10 cellular contexts compared by ENCODE assay signal in the genomic region with DNA sequence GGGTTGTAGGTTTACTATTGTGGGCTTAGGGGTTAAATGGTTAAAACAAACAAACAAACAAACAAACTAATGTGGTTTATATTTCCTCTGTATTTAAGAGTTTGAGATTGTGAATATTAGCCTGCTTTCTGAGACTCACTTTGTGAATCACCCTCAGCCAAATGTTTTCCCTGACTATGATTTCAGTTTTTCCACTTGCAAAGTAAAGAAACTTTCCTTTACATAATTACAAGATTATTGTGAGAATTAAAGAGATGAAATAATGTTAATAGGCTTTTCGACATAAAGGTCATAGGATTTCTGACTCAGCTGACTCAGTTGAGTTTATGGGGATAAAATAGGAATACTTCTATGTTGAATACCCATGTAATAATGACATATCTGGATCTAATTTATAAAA. TPM values are rescaled to one million over a fixed set of nuclear protein-coding genes. Genes with fewer than 3 reads are reported as not detected.
DNase-seq lines count a peak whose midpoint lies in the region; ATAC-seq and TF ChIP-seq lines count a peak whose summit lies in the region.
"Had no signal": no experiment of that assay in that cellular context is flagged by ENCODE, and none has a peak within 500 bp of the region (broad histone marks: within the 10 kb centered on the region; RNA-seq: fewer than 3 reads in every experiment).

No MANE protein-coding gene starts in this region.

- peaks cover 4% of the 10 kb centered on the region for H3K79me1 ChIP-seq in mesenchymal stem cell (replicated peaks; ENCODE audit: low read length, poor library complexity, severe bottlenecking)

- no peaks in the 10 kb centered on the region for H3K36me3 ChIP-seq in mesenchymal stem cell (ENCODE audit: control insufficient read depth in 1 of 2, insufficient read depth in 2 of 2, low read depth in 1 of 2, low read length in 2 of 2)
- H3K36me3 ChIP-seq in transverse colon = no peaks in the 10 kb centered on the region
- H3K36me3 ChIP-seq in spleen = no peaks in the 10 kb centered on the region

- H2BK120ac ChIP-seq in mesenchymal stem cell (ENCODE audit: low read depth, low read length) = no peak overlapping the region

- no peak overlapping the region for H2BK12ac ChIP-seq in mesenchymal stem cell (ENCODE audit: low read length in 2 of 2)

- 40% methylated on average over 1 of the region's 1 CpG for whole genome bisulfite sequencing in mesenchymal stem cell
- 48 to 67% methylated on average over 1 of the region's 1 CpG for WGBS in transverse colon (ENCODE audit: low coverage in 1 of 2), 2 donors
- WGBS in spleen, 5 donors = 60 to 81% (median 71%) methylated on average over 1 of the region's 1 CpG

- no peaks in the 10 kb centered on the region for H3K9me3 ChIP-seq in mesenchymal stem cell (ENCODE audit: control insufficient read depth, low read length)
- peaks cover 0 to 3% of the 10 kb centered on the region in 2 donors for H3K9me3 ChIP-seq in transverse colon
- peaks cover 0 to 7% (median 0%) of the 10 kb centered on the region in 8 donors for H3K9me3 ChIP-seq in spleen

- H3K18ac ChIP-seq in mesenchymal stem cell (ENCODE audit: low read depth in 1 of 2, low read length in 2 of 2) = no peak overlapping the region

- H2BK15ac ChIP-seq in mesenchymal stem cell (ENCODE audit: low read depth, poor library complexity, severe bottlenecking) = no peak overlapping the region

- no peak overlapping the region for H3K4me2 ChIP-seq in mesenchymal stem cell (ENCODE audit: low read length, poor library complexity, severe bottlenecking)

- TF ChIP-seq CTCF in LNCaP clone FGC (IDR thresholded peaks at IDR 0.05; ENCODE audit: control insufficient read depth, extremely low read depth, insufficient read depth) (no peak), coronary artery (IDR thresholded peaks at IDR 0.05) (no peak), transverse colon (IDR thresholded peaks at IDR 0.05) (no peak), spleen (IDR thresholded peaks at IDR 0.05 in 8 of 11, conservative IDR thresholded peaks at IDR 0.05 in 3 of 11) (no peak)

- no peak overlapping the region for H2BK5ac ChIP-seq in mesenchymal stem cell (ENCODE audit: low read depth, low read length, poor library complexity, severe bottlenecking)

- TF ChIP-seq EP300 in transverse colon (IDR thresholded peaks at IDR 0.05; ENCODE audit: low read depth) = no peak

- H3K27ac ChIP-seq in coronary artery (peak overlapping the region; percentile 95 to 98), mesenchymal stem cell (ENCODE audit: low read length, poor library complexity, severe bottlenecking) (peak overlapping the region; percentile 93), transverse colon (peak overlapping the region; percentile 84 to 96 (median 88)), spleen (peak overlapping the region in 3 of 8 donors; percentile 74 to 85 (median 82))
- H3K27ac ChIP-seq: HL-60 had no signal

- no peaks in the 10 kb centered on the region for H3K4me1 ChIP-seq in mesenchymal stem cell (ENCODE audit: control insufficient read depth, insufficient read depth, low read depth, low read length)
- peaks cover 5 to 27% (median 17%) of the 10 kb centered on the region in 4 donors for H3K4me1 ChIP-seq in transverse colon
- peaks cover 0 to 18% (median 6%) of the 10 kb centered on the region in 6 donors for H3K4me1 ChIP-seq in spleen

- H3K9ac ChIP-seq in mesenchymal stem cell (ENCODE audit: low read length) = peak overlapping the region; percentile 87

- TF ChIP-seq POLR2A in transverse colon (IDR thresholded peaks at IDR 0.05) (no peak), spleen (IDR thresholded peaks at IDR 0.05) (no peak)

- peak overlapping the region; percentile 88 for H3K4me3 ChIP-seq in LNCaP clone FGC (ENCODE audit: low read depth, low read length)
- H3K4me3 ChIP-seq in coronary artery = peak overlapping the region; percentile 93
- peak overlapping the region in 1 of 2 experiments; percentile 90 for H3K4me3 ChIP-seq in mesenchymal stem cell (ENCODE audit: insufficient read depth in 1 of 2, low read depth in 1 of 2, low read length in 2 of 2)
- peak overlapping the region in 1 of 4 donors; percentile 75 for H3K4me3 ChIP-seq in transverse colon
- peak overlapping the region in 1 of 8 donors; percentile 61 for H3K4me3 ChIP-seq in spleen

- no peak for DNase-seq in LNCaP clone FGC (ENCODE audit: low read depth)
- no peak for DNase-seq in coronary artery (ENCODE audit: low spot score)
- peak; percentile 40 for DNase-seq in mesenchymal stem cell
- no peak for DNase-seq in transverse colon
- no peak for DNase-seq in spleen
- no peak for DNase-seq in A172 (ENCODE audit: low spot score)
- DNase-seq: activated effector memory CD4-positive, alpha-beta T cell treated with anti-CD3 and anti-CD28 coated beads, Interleukin-2, amount 50 U/mL, for 16 hours; T-helper 2 cell had no signal

- no peak for ATAC-seq in GM21737 (IDR thresholded peaks at IDR 0.05; ENCODE audit: unreplicated experiment)

- H4K91ac ChIP-seq in mesenchymal stem cell (ENCODE audit: low read length) = no peak overlapping the region

- no peak overlapping the region for H2AK5ac ChIP-seq in mesenchymal stem cell (ENCODE audit: low read length, severe bottlenecking)

- no peak overlapping the region for H4K8ac ChIP-seq in mesenchymal stem cell (ENCODE audit: low read length)

- H3K27me3 ChIP-seq in mesenchymal stem cell (ENCODE audit: control insufficient read depth in 1 of 2, insufficient read depth in 1 of 2, low read length in 2 of 2) (no peaks in the 10 kb centered on the region), transverse colon (no peaks in the 10 kb centered on the region), spleen (replicated peaks in 1 of 7) (peaks cover 0 to 36% (median 10%) of the 10 kb centered on the region in 7 donors)

- intact Hi-C loops in transverse colon (cut with DNase I; ENCODE audit: low total_unique reads) = loop anchor here (5.0 kb wide), 1 partner anchor 213 kb away; no protein-coding TSS in a partner anchor
- intact Hi-C loops in spleen (cut with DNase I; ENCODE audit: low total_unique reads) = loop anchor here (10.0 kb wide), 1 partner anchor 80 kb away; no protein-coding TSS in a partner anchor

- H2AFZ ChIP-seq in mesenchymal stem cell (ENCODE audit: low read depth, low read length) = no peak overlapping the region

- no peak overlapping the region for H3K4ac ChIP-seq in mesenchymal stem cell (ENCODE audit: low read depth in 1 of 2, low read length in 2 of 2)

- H3K14ac ChIP-seq in mesenchymal stem cell (ENCODE audit: low read length in 2 of 2) = no peak overlapping the region

- in situ Hi-C loops in transverse colon (cut with MboI; ENCODE audit: low pct_ligation_motif_present in 1 of 4, low pct_unique_long_range_greater_than_20kb in 1 of 4, low sequenced_read_pairs in 3 of 4) = no loop called here

- H3K23ac ChIP-seq in mesenchymal stem cell (ENCODE audit: low read length in 2 of 2) = no peak overlapping the region

RNA-seq across cellular contexts. Expression of a gene that starts 2.9 kb away (rescaled TPM):
- polyA plus RNA-seq in mesenchymal stem cell (2013, experiment 1 of 2) = 70.5 TPM
- polyA plus RNA-seq in mesenchymal stem cell (2013, experiment 2 of 2) = 70.0 TPM
- total RNA-seq in transverse colon = 10 to 100 TPM in 3 of 4 donors, 1 to 10 TPM in 1; 6.4 to 44.1 (median 25.4) TPM
- total RNA-seq in spleen = 10 to 100 TPM in 3 of 7 donors, 1 to 10 TPM in 4; 6.2 to 16.6 (median 7.0) TPM
- polyA plus RNA-seq in spleen = 1 to 10 TPM in 2 of 3 donors, under 1 TPM in 1; 0.83 to 2.1 (median 1.3) TPM
- 234 and 320 TPM in 2 replicates for total RNA-seq in A172 (2014; rRNA removed; shearing (Covaris generic))
